Comparison of ENCODE assay signal across 25 cellular contexts in genomic region chr12:102873077-102873476, GRCh38. TPM values are rescaled to one million over a fixed set of nuclear protein-coding genes. Genes with fewer than 3 reads are reported as not detected.
"Had no signal": no experiment of that assay in that cellular context is flagged by ENCODE, and none has a peak within 500 bp of the region (broad histone marks: within the 10 kb centered on the region; RNA-seq: fewer than 3 reads in every experiment).

No MANE protein-coding gene starts in this region.

- H3K36me3 ChIP-seq: neural progenitor cell, prostate gland, right atrium auricular region, transverse colon, vagina had no signal

- H3K9me3 ChIP-seq: prostate gland, right atrium auricular region, transverse colon, vagina had no signal

- H3K4me3 ChIP-seq: neural progenitor cell, prostate gland, right atrium auricular region, transverse colon, vagina had no signal

- H3K27me3 ChIP-seq: neural progenitor cell, right atrium auricular region, transverse colon, vagina had no signal

- DNase-seq: activated CD4-positive, alpha-beta T cell treated with anti-CD3 and anti-CD28 coated beads for 1 hour; activated CD4-positive, alpha-beta T cell treated with anti-CD3 and anti-CD28 coated beads, Interleukin-2, amount 50 U/mL, for 1 hour; activated CD8-positive, alpha-beta T cell treated with anti-CD3 and anti-CD28 coated beads, Interleukin-2, amount 10 ng/mL, durations not matched to agents 7 days and 5 days; activated gamma-delta T cell; activated naive CD4-positive, alpha-beta T cell treated with anti-CD3 and anti-CD28 coated beads, Interleukin-2, amount 50 U/mL, for 16 hours; activated naive CD8-positive, alpha-beta T cell treated with anti-CD3 and anti-CD28 coated beads, Interleukin-2, amount 50 U/mL, for 24 hours; cerebellar nuclear complex; cortex of kidney; immature natural killer cell; kidney glomerular epithelial cell; left ventricle myocardium superior; mammary epithelial cell; naive thymus-derived CD8-positive, alpha-beta T cell; stimulated activated CD4-positive, alpha-beta T cell treated with anti-CD3 and anti-CD28 coated beads, Interleukin-12 subunit alpha, Interleukin-12 subunit beta, amount 100 ng/mL, for 4 hours; T-helper 9 cell; transverse colon had no signal

- H3K4me1 ChIP-seq: prostate gland, right atrium auricular region, transverse colon, vagina had no signal

RNA-seq across cellular contexts. Expression of gene PAH, which starts 44.0 kb away (rescaled TPM):
- total RNA-seq: activated CD8-positive, alpha-beta T cell treated with anti-CD3 and anti-CD28 coated beads, Interleukin-2, amount 10 ng/mL, durations not matched to agents 7 days and 5 days; activated T-helper 1 cell treated with anti-CD3 and anti-CD28 coated beads, Interleukin-12 subunit alpha, Interleukin-12 subunit beta, Interleukin-2, Interleukin-4 antibody, amounts not matched to agents 30 ng/mL and 10 ng/mL and 1 ng/mL, durations not matched to agents 14 hours and 24 hours and 36 hours; fibroblast of villous mesenchyme; left ventricle myocardium superior; mesothelial cell of epicardium; osteoblast; right atrium auricular region; skeletal muscle tissue; transverse colon; vagina had no signal
- polyA plus RNA-seq: immature natural killer cell; mammary epithelial cell; naive thymus-derived CD8-positive, alpha-beta T cell had no signal
